In the genomic region with DNA sequence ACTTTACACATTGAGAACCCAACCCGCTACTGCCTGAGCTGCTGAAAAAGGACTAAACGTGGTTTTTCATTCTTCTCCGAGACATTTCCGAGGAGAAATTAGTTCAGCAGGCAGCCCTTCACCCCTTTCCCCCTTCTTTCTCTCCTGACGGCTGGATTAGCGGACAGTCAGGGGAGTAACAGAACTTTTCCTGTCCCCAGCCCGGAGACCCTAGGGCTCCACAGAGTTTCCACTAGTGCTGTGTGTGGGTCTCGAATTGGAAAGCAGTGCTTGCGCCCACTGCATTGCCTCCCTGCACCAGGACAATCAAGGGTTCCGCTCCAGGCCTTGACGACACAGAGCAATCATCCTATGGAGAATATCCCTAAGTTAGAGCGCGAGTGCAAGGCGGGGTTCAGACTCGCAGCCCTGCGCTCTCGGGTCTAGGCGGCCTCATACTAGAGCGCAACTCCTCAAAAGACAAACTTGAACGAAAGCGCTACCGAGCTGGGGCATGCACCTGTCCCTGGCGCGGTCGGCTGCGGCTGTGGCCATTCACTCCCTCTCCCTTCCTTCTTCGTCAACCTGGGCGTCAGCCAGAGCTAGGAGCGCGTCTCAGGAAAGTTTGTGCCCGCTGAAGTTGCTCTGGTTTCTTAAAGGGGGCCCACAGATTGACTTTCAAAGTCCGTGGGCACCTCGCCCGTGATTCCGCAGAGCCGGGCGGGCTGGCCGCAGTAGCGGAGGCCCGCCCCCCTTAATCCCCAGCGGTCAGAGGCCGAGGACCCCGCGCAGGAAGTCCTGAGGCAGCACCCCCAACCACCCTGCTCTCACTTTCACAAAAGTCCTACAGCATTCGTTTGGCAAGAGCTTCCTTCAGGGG, we compare ENCODE assay signal across 9 cellular contexts. TPM values are rescaled to one million over a fixed set of nuclear protein-coding genes. Genes with fewer than 3 reads are reported as not detected.
DNase-seq lines count a peak whose midpoint lies in the region; ATAC-seq lines count a peak whose summit lies in the region.
"Had no signal": no experiment of that assay in that cellular context is flagged by ENCODE, and none has a peak within 500 bp of the region (broad histone marks: within the 10 kb centered on the region; RNA-seq: fewer than 3 reads in every experiment).

No MANE protein-coding gene starts in this region.

- peaks cover 13% of the 10 kb centered on the region; the same call in 1 of the 2 replicates for H3K9me3 ChIP-seq in iPS-20b (ENCODE audit: insufficient read depth, low read depth, low read length)

- no peak overlapping the region for H3K9ac ChIP-seq in iPS-20b (ENCODE audit: low read depth, low read length)

- H3K27me3 Mint-ChIP-seq in activated naive CD8-positive, alpha-beta T cell treated with anti-CD3 and anti-CD28 coated beads, Interleukin-2, amount 10 ng/mL, durations not matched to agents 7 days and 5 days: peaks cover 97% of the 10 kb centered on the region
- peaks cover 74 to 90% of the 10 kb centered on the region in 2 donors for H3K27me3 Mint-ChIP-seq in stimulated activated naive B cell treated with anti-CD40 and anti-IgM and Interleukin-4, amounts not matched to agents 10 μg/mL and 1 μg/mL and 100 μg/mL, for 72 hours

- H3K27ac ChIP-seq in iPS-20b (ENCODE audit: low read length): no peak overlapping the region
- H3K27ac ChIP-seq: C4-2B had no signal

- POLR2A ChIA-PET in activated naive CD8-positive, alpha-beta T cell treated with anti-CD3 and anti-CD28 coated beads, Interleukin-2, amount 10 ng/mL, durations not matched to agents 7 days and 5 days (lab: Charles Lee): interaction anchor here (1.8 kb wide), 1 partner anchor 10 kb away, joined by 5 read pairs; no protein-coding TSS in a partner anchor

- H3K9me3 Mint-ChIP-seq in activated naive CD8-positive, alpha-beta T cell treated with anti-CD3 and anti-CD28 coated beads, Interleukin-2, amount 10 ng/mL, durations not matched to agents 7 days and 5 days: no peaks in the 10 kb centered on the region
- no peaks in the 10 kb centered on the region for H3K9me3 Mint-ChIP-seq in stimulated activated naive B cell treated with anti-CD40 and anti-IgM and Interleukin-4, amounts not matched to agents 10 μg/mL and 1 μg/mL and 100 μg/mL, for 72 hours

- ATAC-seq in activated naive CD8-positive, alpha-beta T cell treated with anti-CD3 and anti-CD28 coated beads, Interleukin-2, amount 10 ng/mL, durations not matched to agents 7 days and 5 days (ENCODE audit: low read depth): no peak
- peak; percentile 23 to 33 for ATAC-seq in stimulated activated naive B cell treated with anti-CD40 and anti-IgM and Interleukin-4, amounts not matched to agents 10 μg/mL and 1 μg/mL and 100 μg/mL, for 72 hours (replicated peaks)
- ATAC-seq in GM18858 (IDR thresholded peaks at IDR 0.05; ENCODE audit: unreplicated experiment) (no peak), GM21515 (IDR thresholded peaks at IDR 0.05; ENCODE audit: unreplicated experiment) (no peak)

- peak overlapping the region; percentile 40 for H3K4me3 Mint-ChIP-seq in activated naive CD8-positive, alpha-beta T cell treated with anti-CD3 and anti-CD28 coated beads, Interleukin-2, amount 10 ng/mL, durations not matched to agents 7 days and 5 days
- peak overlapping the region; percentile 74 to 78 for H3K4me3 Mint-ChIP-seq in stimulated activated naive B cell treated with anti-CD40 and anti-IgM and Interleukin-4, amounts not matched to agents 10 μg/mL and 1 μg/mL and 100 μg/mL, for 72 hours

- peaks cover 24% of the 10 kb centered on the region for H3K4me1 Mint-ChIP-seq in activated naive CD8-positive, alpha-beta T cell treated with anti-CD3 and anti-CD28 coated beads, Interleukin-2, amount 10 ng/mL, durations not matched to agents 7 days and 5 days
- peaks cover 38 to 61% of the 10 kb centered on the region in 2 donors for H3K4me1 Mint-ChIP-seq in stimulated activated naive B cell treated with anti-CD40 and anti-IgM and Interleukin-4, amounts not matched to agents 10 μg/mL and 1 μg/mL and 100 μg/mL, for 72 hours

- no peak overlapping the region for H3K27ac Mint-ChIP-seq in activated naive CD8-positive, alpha-beta T cell treated with anti-CD3 and anti-CD28 coated beads, Interleukin-2, amount 10 ng/mL, durations not matched to agents 7 days and 5 days
- peak overlapping the region; percentile 79 for H3K27ac Mint-ChIP-seq in stimulated activated naive B cell treated with anti-CD40 and anti-IgM and Interleukin-4, amounts not matched to agents 10 μg/mL and 1 μg/mL and 100 μg/mL, for 72 hours

- H3K36me3 ChIP-seq in iPS-20b (ENCODE audit: insufficient read depth, low read depth, low read length): no peaks in the 10 kb centered on the region

- DNase-seq in NCI-H1417 (lab: John Stamatoyannopoulos, UW) (peak in 2 of 3 experiments; percentile 58 to 60), NCI-H1417 treated with DMSO at 0.1 percent for 48 hours (lab: John Stamatoyannopoulos, UW) (no peak), anterior cingulate cortex (lab: John Stamatoyannopoulos, UW) (no peak)
- DNase-seq in activated naive CD8-positive, alpha-beta T cell treated with anti-CD3 and anti-CD28 coated beads, Interleukin-2, amount 10 ng/mL, durations not matched to agents 7 days and 5 days: no peak
- DNase-seq in stimulated activated naive B cell treated with anti-CD40 and anti-IgM and Interleukin-4, amounts not matched to agents 10 μg/mL and 1 μg/mL and 100 μg/mL, for 72 hours: no peak

- H3K4me3 ChIP-seq in iPS-20b (ENCODE audit: low read length): peak overlapping the region; percentile 61

- H3K27me3 ChIP-seq in iPS-20b (ENCODE audit: insufficient read depth, low read length): peaks cover 100% of the 10 kb centered on the region

- H3K4me1 ChIP-seq in iPS-20b (ENCODE audit: insufficient read depth, low read length): no peaks in the 10 kb centered on the region; the same call in 1 of the 2 replicates

- H3K36me3 Mint-ChIP-seq in activated naive CD8-positive, alpha-beta T cell treated with anti-CD3 and anti-CD28 coated beads, Interleukin-2, amount 10 ng/mL, durations not matched to agents 7 days and 5 days: peaks cover 2% of the 10 kb centered on the region
- no peaks in the 10 kb centered on the region for H3K36me3 Mint-ChIP-seq in stimulated activated naive B cell treated with anti-CD40 and anti-IgM and Interleukin-4, amounts not matched to agents 10 μg/mL and 1 μg/mL and 100 μg/mL, for 72 hours

RNA-seq across cellular contexts. Expression of gene OSR1, which starts 0.8 kb away (rescaled TPM):
- not detected for total RNA-seq in activated naive CD8-positive, alpha-beta T cell treated with anti-CD3 and anti-CD28 coated beads, Interleukin-2, amount 10 ng/mL, durations not matched to agents 7 days and 5 days

Comparison
In these comparisons a context has a peak if more than half of its experiments do, and no peak if none do; other contexts are left out.
1. DNase-seq: peak in NCI-H1417 (2 of 3); none in NCI-H1417 treated with DMSO at 0.1 percent for 48 hours (single experiment), activated naive CD8-positive, alpha-beta T cell treated with anti-CD3 and anti-CD28 coated beads, Interleukin-2, amount 10 ng/mL, durations not matched to agents 7 days and 5 days (single experiment), stimulated activated naive B cell treated with anti-CD40 and anti-IgM and Interleukin-4, amounts not matched to agents 10 μg/mL and 1 μg/mL and 100 μg/mL, for 72 hours (single experiment) and anterior cingulate cortex (0 of 58).
2. ATAC-seq: peak in stimulated activated naive B cell treated with anti-CD40 and anti-IgM and Interleukin-4, amounts not matched to agents 10 μg/mL and 1 μg/mL and 100 μg/mL, for 72 hours (2 of 2); none in activated naive CD8-positive, alpha-beta T cell treated with anti-CD3 and anti-CD28 coated beads, Interleukin-2, amount 10 ng/mL, durations not matched to agents 7 days and 5 days (single experiment), GM18858 (single experiment) and GM21515 (single experiment).